ENCODE assay signal across 9 cellular contexts in the genomic region with DNA sequence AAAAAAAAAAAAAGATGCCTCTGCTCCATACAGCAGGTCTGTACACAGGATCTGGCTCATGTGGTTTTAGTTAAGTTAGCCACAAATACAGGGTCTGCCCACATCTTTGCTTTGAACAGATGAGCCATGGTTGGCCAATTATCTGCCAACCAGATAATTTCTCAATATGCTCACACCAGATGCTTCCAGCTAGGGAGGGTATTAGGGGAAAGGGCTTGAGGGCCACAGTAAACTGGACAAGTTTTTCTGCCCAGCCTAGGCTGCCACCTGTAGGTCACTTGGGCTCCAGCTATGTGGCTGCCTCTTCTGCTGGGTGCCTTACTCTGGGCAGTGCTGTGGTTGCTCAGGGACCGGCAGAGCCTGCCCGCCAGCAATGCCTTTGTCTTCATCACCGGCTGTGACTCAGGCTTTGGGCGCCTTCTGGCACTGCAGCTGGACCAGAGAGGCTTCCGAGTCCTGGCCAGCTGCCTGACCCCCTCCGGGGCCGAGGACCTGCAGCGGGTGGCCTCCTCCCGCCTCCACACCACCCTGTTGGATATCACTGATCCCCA. TPM values are rescaled to one million over a fixed set of nuclear protein-coding genes. Genes with fewer than 3 reads are reported as not detected.
A peak's percentile ranks its signal among the peaks of the same experiment; 100 is the strongest.
DNase-seq lines count a peak whose midpoint lies in the region; ATAC-seq lines count a peak whose summit lies in the region.
"Had no signal": no experiment of that assay in that cellular context is flagged by ENCODE, and none has a peak within 500 bp of the region (broad histone marks: within the 10 kb centered on the region; RNA-seq: fewer than 3 reads in every experiment).

No MANE protein-coding gene starts in this region.

- no peaks in the 10 kb centered on the region for H3K9me3 Mint-ChIP-seq in T-helper 2 cell treated with Interferon-gamma antibody and Interleukin-4, amounts not matched to agents 5 μg/mL and 100 μg/mL, for 36 hours
- no peaks in the 10 kb centered on the region for H3K9me3 Mint-ChIP-seq in naive thymus-derived CD8-positive, alpha-beta T cell

- H3K36me3 Mint-ChIP-seq in T-helper 2 cell treated with Interferon-gamma antibody and Interleukin-4, amounts not matched to agents 5 μg/mL and 100 μg/mL, for 36 hours (ENCODE audit: low read depth): peaks cover 11% of the 10 kb centered on the region
- peaks cover 0 to 10% (median under 1%) of the 10 kb centered on the region in 3 donors for H3K36me3 Mint-ChIP-seq in naive thymus-derived CD8-positive, alpha-beta T cell

- H3K27me3 Mint-ChIP-seq in T-helper 2 cell treated with Interferon-gamma antibody and Interleukin-4, amounts not matched to agents 5 μg/mL and 100 μg/mL, for 36 hours (ENCODE audit: low read depth): peaks cover under 1% of the 10 kb centered on the region
- peaks cover 0 to under 1% (median 0%) of the 10 kb centered on the region in 5 donors for H3K27me3 Mint-ChIP-seq in naive thymus-derived CD8-positive, alpha-beta T cell
- H3K27me3 Mint-ChIP-seq: B cell had no signal

- H3K4me3 Mint-ChIP-seq in T-helper 2 cell treated with Interferon-gamma antibody and Interleukin-4, amounts not matched to agents 5 μg/mL and 100 μg/mL, for 36 hours: no peak overlapping the region
- H3K4me3 Mint-ChIP-seq in naive thymus-derived CD8-positive, alpha-beta T cell: no peak overlapping the region
- H3K4me3 Mint-ChIP-seq: B cell had no signal

- DNase-seq in NCI-H2171 treated with DMSO at 0.1 percent for 48 hours (lab: John Stamatoyannopoulos, UW): peak; percentile 60
- no peak for DNase-seq in NCI-H2171 (lab: John Stamatoyannopoulos, UW)
- peak; percentile 15 for DNase-seq in NCI-H748 treated with DMSO at 0.1 percent for 48 hours (lab: John Stamatoyannopoulos, UW)
- peak; percentile 83 for DNase-seq in dedifferentiated amniotic fluid mesenchymal stem cell (ENCODE audit: extremely low spot score)
- DNase-seq in lung microvascular endothelial cell (ENCODE audit: low read depth in 2 of 2): peak; percentile 59 to 93
- DNase-seq in cerebellum (ENCODE audit: low spot score): no peak
- no peak for DNase-seq in T-helper 2 cell treated with Interferon-gamma antibody and Interleukin-4, amounts not matched to agents 5 μg/mL and 100 μg/mL, for 36 hours (ENCODE audit: low spot score)
- no peak for DNase-seq in naive thymus-derived CD8-positive, alpha-beta T cell

- H3K27ac Mint-ChIP-seq in T-helper 2 cell treated with Interferon-gamma antibody and Interleukin-4, amounts not matched to agents 5 μg/mL and 100 μg/mL, for 36 hours: no peak overlapping the region
- peak overlapping the region in 1 of 10 donors; percentile 40 for H3K27ac Mint-ChIP-seq in naive thymus-derived CD8-positive, alpha-beta T cell
- H3K27ac Mint-ChIP-seq: B cell had no signal

- no peak for ATAC-seq in naive thymus-derived CD8-positive, alpha-beta T cell

- H3K4me1 Mint-ChIP-seq in T-helper 2 cell treated with Interferon-gamma antibody and Interleukin-4, amounts not matched to agents 5 μg/mL and 100 μg/mL, for 36 hours (ENCODE audit: low read depth): peaks cover 21% of the 10 kb centered on the region
- peaks cover 14 to 51% (median 40%) of the 10 kb centered on the region in 4 donors for H3K4me1 Mint-ChIP-seq in naive thymus-derived CD8-positive, alpha-beta T cell

- POLR2A ChIA-PET in naive thymus-derived CD8-positive, alpha-beta T cell (lab: Charles Lee): interaction anchor here (0.9 to 4.0 kb wide), 3 partner anchors 9 to 17 kb away, joined by 3 to 23 read pairs (median 5); a partner anchor contains a TSS

RNA-seq across cellular contexts. Expression of a gene that starts 0.8 kb away (rescaled TPM):
- total RNA-seq in lung microvascular endothelial cell: 0.40 and 0.65 TPM in 2 replicates
- total RNA-seq in cerebellum: 8.6 TPM
- total RNA-seq in naive thymus-derived CD8-positive, alpha-beta T cell: 10 to 100 TPM; 28.8 to 30.4 TPM
- 1 to 10 TPM in 2 of 3 donors, not detected in 1; 1.0 to 1.4 TPM for polyA plus RNA-seq in naive thymus-derived CD8-positive, alpha-beta T cell

RNA-seq across cellular contexts. Expression of a gene that starts 5.1 kb away (rescaled TPM):
- total RNA-seq in lung microvascular endothelial cell (57.1 and 65.3 TPM in 2 replicates), cerebellum (16.0 TPM)
- total RNA-seq in naive thymus-derived CD8-positive, alpha-beta T cell: 10 to 100 TPM; 62.9 to 65.7 TPM
- 100 to 1,000 TPM in 2 of 3 donors, 10 to 100 TPM in 1; 84.3 to 133 (median 117) TPM for polyA plus RNA-seq in naive thymus-derived CD8-positive, alpha-beta T cell

RNA-seq across cellular contexts. Expression of a gene that starts 7.8 kb away (rescaled TPM):
- 1,160 and 1,633 TPM in 2 replicates for total RNA-seq in lung microvascular endothelial cell
- total RNA-seq in cerebellum: 135 TPM
- total RNA-seq in naive thymus-derived CD8-positive, alpha-beta T cell: 10 to 100 TPM; 41.0 to 46.5 TPM
- polyA plus RNA-seq in naive thymus-derived CD8-positive, alpha-beta T cell: 100 to 1,000 TPM; 119 to 412 (median 135) TPM

RNA-seq across cellular contexts. Expression of a gene that starts 13.3 kb away (rescaled TPM):
- under 0.01 and 0.20 TPM in 2 replicates for total RNA-seq in lung microvascular endothelial cell
- 32.1 TPM for total RNA-seq in cerebellum
- 1 to 10 TPM; 5.2 to 7.0 TPM for total RNA-seq in naive thymus-derived CD8-positive, alpha-beta T cell
- polyA plus RNA-seq in naive thymus-derived CD8-positive, alpha-beta T cell: 1 to 10 TPM in 2 of 3 donors, not detected in 1; 1.5 to 1.7 TPM

RNA-seq across cellular contexts. Expression of a gene that starts 22.0 kb away (rescaled TPM):
- total RNA-seq in lung microvascular endothelial cell: 1.4 and 1.5 TPM in 2 replicates
- total RNA-seq in cerebellum: 11.8 TPM
- total RNA-seq in naive thymus-derived CD8-positive, alpha-beta T cell: 1 to 10 TPM; 5.8 to 7.7 TPM
- 1 to 10 TPM in 1 of 3 donors, under 1 TPM in 2; 0.82 to 1.5 (median 0.99) TPM for polyA plus RNA-seq in naive thymus-derived CD8-positive, alpha-beta T cell

Comparison
In these comparisons a context has a peak if more than half of its experiments do, and no peak if none do; other contexts are left out.
1. DNase-seq: peak in NCI-H2171 treated with DMSO at 0.1 percent for 48 hours (single experiment), NCI-H748 treated with DMSO at 0.1 percent for 48 hours (single experiment), dedifferentiated amniotic fluid mesenchymal stem cell (single experiment) and lung microvascular endothelial cell (2 of 2); none in NCI-H2171 (single experiment), cerebellum (single experiment), T-helper 2 cell treated with Interferon-gamma antibody and Interleukin-4, amounts not matched to agents 5 μg/mL and 100 μg/mL, for 36 hours (single experiment) and naive thymus-derived CD8-positive, alpha-beta T cell (0 of 10).